Comparison of ENCODE assay signal across 8 cellular contexts in the genomic region with DNA sequence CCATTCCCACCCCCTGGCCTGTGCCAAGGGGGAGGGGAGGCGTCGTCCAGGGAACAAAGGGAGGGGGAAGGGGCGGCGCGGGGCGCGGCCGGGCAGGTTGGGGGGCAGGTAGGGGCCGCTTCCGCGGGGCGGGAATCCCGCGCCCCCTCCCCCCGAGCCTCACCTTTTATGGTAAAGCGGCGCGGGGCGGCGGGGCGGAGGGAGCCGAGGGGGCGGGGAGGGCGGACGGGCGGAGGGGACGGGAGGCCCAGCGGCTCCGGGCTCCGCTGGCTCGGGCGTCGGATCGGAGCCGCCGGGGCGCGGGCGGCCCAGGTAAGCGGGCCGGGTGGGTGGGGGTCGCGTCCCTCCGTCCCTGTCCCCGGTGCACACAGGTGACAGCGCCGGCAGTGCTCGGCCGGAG. TPM values are rescaled to one million over a fixed set of nuclear protein-coding genes. Genes with fewer than 3 reads are reported as not detected.
DNase-seq lines count a peak whose midpoint lies in the region; ATAC-seq, FAIRE-seq and TF ChIP-seq lines count a peak whose summit lies in the region.

A gene with protein sequence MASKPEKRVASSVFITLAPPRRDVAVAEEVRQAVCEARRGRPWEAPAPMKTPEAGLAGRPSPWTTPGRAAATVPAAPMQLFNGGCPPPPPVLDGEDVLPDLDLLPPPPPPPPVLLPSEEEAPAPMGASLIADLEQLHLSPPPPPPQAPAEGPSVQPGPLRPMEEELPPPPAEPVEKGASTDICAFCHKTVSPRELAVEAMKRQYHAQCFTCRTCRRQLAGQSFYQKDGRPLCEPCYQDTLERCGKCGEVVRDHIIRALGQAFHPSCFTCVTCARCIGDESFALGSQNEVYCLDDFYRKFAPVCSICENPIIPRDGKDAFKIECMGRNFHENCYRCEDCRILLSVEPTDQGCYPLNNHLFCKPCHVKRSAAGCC (plus strand): TSS at position 259 of the 400 bp plus-strand sequence. CDS start 6,189 bp downstream, outside the sequence.

- H3K27me3 ChIP-seq in keratinocyte (ENCODE audit: control insufficient read depth, extremely low read depth, insufficient read depth, low read length): no peaks in the 10 kb centered on the region

- BruUV-seq in MCF 10A (replicated peaks; lab: Mats Ljungman, UMichigan): no TSS peak

- TF ChIP-seq POLR2A in GM12892 (IDR thresholded peaks at IDR 0.05; ENCODE audit: low read depth, low read length): no peak

- no peak for DNase-seq in activated CD4-positive, alpha-beta memory T cell treated with anti-CD3 and anti-CD28 coated beads for 36 hours
- DNase-seq in activated CD4-positive, alpha-beta memory T cell treated with anti-CD3 and anti-CD28 coated beads, Interleukin-2, amount 10 ng/mL, durations not matched to agents 7 days and 5 days: no peak
- DNase-seq in MCF 10A (ENCODE audit: unreplicated experiment) (no peak), keratinocyte (ENCODE audit: low read depth, low spot score) (no peak), GM12892 (ENCODE audit: insufficient read length) (no peak), NCI-H774 (lab: John Stamatoyannopoulos, UW) (no peak)
- DNase-seq in stimulated activated naive CD4-positive, alpha-beta T cell treated with Interleukin-2 at 50 U/mL for 16 hours (lab: John Stamatoyannopoulos, UW): no peak

- H3K4me1 Mint-ChIP-seq in activated CD4-positive, alpha-beta memory T cell treated with anti-CD3 and anti-CD28 coated beads for 36 hours (ENCODE audit: low read depth): peaks cover 12% of the 10 kb centered on the region
- peaks cover 11% of the 10 kb centered on the region for H3K4me1 Mint-ChIP-seq in activated CD4-positive, alpha-beta memory T cell treated with anti-CD3 and anti-CD28 coated beads, Interleukin-2, amount 10 ng/mL, durations not matched to agents 7 days and 5 days
- peaks cover 17% of the 10 kb centered on the region for H3K4me1 Mint-ChIP-seq in MCF 10A (ENCODE audit: insufficient read depth, unreplicated experiment)
- peaks cover 29% of the 10 kb centered on the region for H3K4me1 Mint-ChIP-seq in stimulated activated memory B cell treated with anti-CD40 and anti-IgM and Interleukin-4, amounts not matched to agents 10 μg/mL and 1 μg/mL and 100 μg/mL, for 72 hours

- H3K4me2 ChIP-seq in keratinocyte (ENCODE audit: control insufficient read depth, extremely low read depth, insufficient read depth, low read depth, low read length): peak within 1 kb of the TSS; percentile 87

- no peaks in the 10 kb centered on the region for H3K9me3 ChIP-seq in keratinocyte (ENCODE audit: control insufficient read depth, low read depth, low read length)

- dilution Hi-C loops in keratinocyte (cut with MboI; ENCODE audit: extremely low pct_ligation_motif_present, low sequenced_read_pairs): no loop called here

- peak within 1 kb of the TSS; percentile 40 for H3K4me3 Mint-ChIP-seq in activated CD4-positive, alpha-beta memory T cell treated with anti-CD3 and anti-CD28 coated beads for 36 hours
- no peak within 1 kb of the TSS for H3K4me3 Mint-ChIP-seq in activated CD4-positive, alpha-beta memory T cell treated with anti-CD3 and anti-CD28 coated beads, Interleukin-2, amount 10 ng/mL, durations not matched to agents 7 days and 5 days
- H3K4me3 Mint-ChIP-seq in MCF 10A (ENCODE audit: unreplicated experiment): peak within 1 kb of the TSS; percentile 74
- H3K4me3 Mint-ChIP-seq in stimulated activated memory B cell treated with anti-CD40 and anti-IgM and Interleukin-4, amounts not matched to agents 10 μg/mL and 1 μg/mL and 100 μg/mL, for 72 hours: peak within 1 kb of the TSS; percentile 56

- H3K9me3 Mint-ChIP-seq in activated CD4-positive, alpha-beta memory T cell treated with anti-CD3 and anti-CD28 coated beads for 36 hours: no peaks in the 10 kb centered on the region
- no peaks in the 10 kb centered on the region for H3K9me3 Mint-ChIP-seq in activated CD4-positive, alpha-beta memory T cell treated with anti-CD3 and anti-CD28 coated beads, Interleukin-2, amount 10 ng/mL, durations not matched to agents 7 days and 5 days
- H3K9me3 Mint-ChIP-seq in MCF 10A (ENCODE audit: unreplicated experiment): no peaks in the 10 kb centered on the region
- H3K9me3 Mint-ChIP-seq in stimulated activated memory B cell treated with anti-CD40 and anti-IgM and Interleukin-4, amounts not matched to agents 10 μg/mL and 1 μg/mL and 100 μg/mL, for 72 hours: no peaks in the 10 kb centered on the region

- peak within 1 kb of the TSS; percentile 89 for H3K9ac ChIP-seq in keratinocyte (ENCODE audit: control insufficient read depth, extremely low read depth, insufficient read depth, low read length)

- peaks cover 0 to 11% of the 10 kb centered on the region in 2 experiments for H3K36me3 ChIP-seq in keratinocyte (ENCODE audit: control insufficient read depth in 2 of 2, extremely low read depth in 1 of 2, insufficient read depth in 2 of 2, low read length in 2 of 2)

- CTCF ChIA-PET in activated CD4-positive, alpha-beta memory T cell treated with anti-CD3 and anti-CD28 coated beads for 36 hours (lab: Charles Lee): no interaction called here
- CTCF ChIA-PET in activated CD4-positive, alpha-beta memory T cell treated with anti-CD3 and anti-CD28 coated beads, Interleukin-2, amount 10 ng/mL, durations not matched to agents 7 days and 5 days (lab: Charles Lee): no interaction called here
- CTCF ChIA-PET in MCF 10A (lab: Yijun Ruan, JAX): interaction anchor here (2.2 kb wide), 1 partner anchor 17 kb away, joined by 6 read pairs; no protein-coding TSS in a partner anchor

- FAIRE-seq in keratinocyte (lab: Jason Lieb, UNC) (no peak), GM12892 (lab: Jason Lieb, UNC) (no peak)

- peaks cover 32% of the 10 kb centered on the region for H3K27me3 Mint-ChIP-seq in activated CD4-positive, alpha-beta memory T cell treated with anti-CD3 and anti-CD28 coated beads for 36 hours
- H3K27me3 Mint-ChIP-seq in activated CD4-positive, alpha-beta memory T cell treated with anti-CD3 and anti-CD28 coated beads, Interleukin-2, amount 10 ng/mL, durations not matched to agents 7 days and 5 days: peaks cover 54% of the 10 kb centered on the region
- H3K27me3 Mint-ChIP-seq in MCF 10A (ENCODE audit: insufficient read depth, unreplicated experiment): no peaks in the 10 kb centered on the region
- H3K27me3 Mint-ChIP-seq in stimulated activated memory B cell treated with anti-CD40 and anti-IgM and Interleukin-4, amounts not matched to agents 10 μg/mL and 1 μg/mL and 100 μg/mL, for 72 hours: peaks cover 79% of the 10 kb centered on the region

- no peaks in the 10 kb centered on the region for H3K36me3 Mint-ChIP-seq in activated CD4-positive, alpha-beta memory T cell treated with anti-CD3 and anti-CD28 coated beads for 36 hours
- no peaks in the 10 kb centered on the region for H3K36me3 Mint-ChIP-seq in activated CD4-positive, alpha-beta memory T cell treated with anti-CD3 and anti-CD28 coated beads, Interleukin-2, amount 10 ng/mL, durations not matched to agents 7 days and 5 days (ENCODE audit: low read depth)
- H3K36me3 Mint-ChIP-seq in MCF 10A (ENCODE audit: insufficient read depth, unreplicated experiment): peaks cover 8% of the 10 kb centered on the region
- no peaks in the 10 kb centered on the region for H3K36me3 Mint-ChIP-seq in stimulated activated memory B cell treated with anti-CD40 and anti-IgM and Interleukin-4, amounts not matched to agents 10 μg/mL and 1 μg/mL and 100 μg/mL, for 72 hours

- no peak within 1 kb of the TSS for H3K27ac Mint-ChIP-seq in activated CD4-positive, alpha-beta memory T cell treated with anti-CD3 and anti-CD28 coated beads for 36 hours
- H3K27ac Mint-ChIP-seq in activated CD4-positive, alpha-beta memory T cell treated with anti-CD3 and anti-CD28 coated beads, Interleukin-2, amount 10 ng/mL, durations not matched to agents 7 days and 5 days: no peak within 1 kb of the TSS
- peak within 1 kb of the TSS; percentile 79 for H3K27ac Mint-ChIP-seq in MCF 10A (ENCODE audit: low read depth, unreplicated experiment)
- no peak within 1 kb of the TSS for H3K27ac Mint-ChIP-seq in stimulated activated memory B cell treated with anti-CD40 and anti-IgM and Interleukin-4, amounts not matched to agents 10 μg/mL and 1 μg/mL and 100 μg/mL, for 72 hours

- peak within 1 kb of the TSS; percentile 84 to 88 (median 84) for H3K4me3 ChIP-seq in keratinocyte (ENCODE audit: control insufficient read depth in 2 of 3, extremely low read depth in 1 of 3, insufficient read depth in 2 of 3, low read depth in 1 of 3, low read length in 3 of 3)

- no peaks in the 10 kb centered on the region for H4K20me1 ChIP-seq in keratinocyte (ENCODE audit: control insufficient read depth, extremely low read depth, insufficient read depth, low read length)

- ATAC-seq in stimulated activated memory B cell treated with anti-CD40 and anti-IgM and Interleukin-4, amounts not matched to agents 10 μg/mL and 1 μg/mL and 100 μg/mL, for 72 hours: peak; percentile 21

- intact Hi-C loops in activated CD4-positive, alpha-beta memory T cell treated with anti-CD3 and anti-CD28 coated beads for 36 hours (cut with micrococcal nuclease): no loop called here
- intact Hi-C loops in MCF 10A (cut with micrococcal nuclease): no loop called here

- no peak within 1 kb of the TSS for H2AFZ ChIP-seq in keratinocyte (ENCODE audit: control insufficient read depth, low read length)

- peak within 1 kb of the TSS; percentile 84 for H3K27ac ChIP-seq in keratinocyte (ENCODE audit: control insufficient read depth, insufficient read depth, low read length)

- H3K9me1 ChIP-seq in keratinocyte (ENCODE audit: control insufficient read depth, extremely low read depth, insufficient read depth, low read length): no peaks in the 10 kb centered on the region

- POLR2A ChIA-PET in activated CD4-positive, alpha-beta memory T cell treated with anti-CD3 and anti-CD28 coated beads for 36 hours (lab: Charles Lee): no interaction called here
- POLR2A ChIA-PET in activated CD4-positive, alpha-beta memory T cell treated with anti-CD3 and anti-CD28 coated beads, Interleukin-2, amount 10 ng/mL, durations not matched to agents 7 days and 5 days (lab: Charles Lee): no interaction called here
- POLR2A ChIA-PET in MCF 10A (lab: Yijun Ruan, JAX): interaction anchor here (1.4 to 2.2 kb wide), 2 partner anchors 10 to 41 kb away, joined by 5 to 9 read pairs; no protein-coding TSS in a partner anchor

- peaks cover 40% of the 10 kb centered on the region for H3K79me2 ChIP-seq in keratinocyte (ENCODE audit: control insufficient read depth, insufficient read depth, low read length)

- TF ChIP-seq CTCF in MCF 10A (IDR thresholded peaks at IDR 0.05; ENCODE audit: unreplicated experiment): no peak
- no peak for TF ChIP-seq CTCF in keratinocyte (optimal IDR thresholded peaks at IDR 0.05 in 1 of 3, IDR thresholded peaks at IDR 0.05 in 1 of 3, conservative IDR thresholded peaks at IDR 0.05 in 1 of 3; ENCODE audit: extremely low read depth in 1 of 3, insufficient read depth in 2 of 3, low read length in 3 of 3)

- peaks cover 30% of the 10 kb centered on the region for H3K4me1 ChIP-seq in keratinocyte (ENCODE audit: control insufficient read depth, extremely low read depth, insufficient read depth, low read length)

RNA-seq across cellular contexts. Expression of the gene that starts here (rescaled TPM):
- under 1 TPM in 1 of 2 experiments, not detected in 1; 0.05 TPM for total RNA-seq in activated CD4-positive, alpha-beta memory T cell treated with anti-CD3 and anti-CD28 coated beads for 36 hours
- total RNA-seq in activated CD4-positive, alpha-beta memory T cell treated with anti-CD3 and anti-CD28 coated beads, Interleukin-2, amount 10 ng/mL, durations not matched to agents 7 days and 5 days: not detected
- 78.2 and 101 TPM in 2 replicates for total RNA-seq in MCF 10A (2022)
- 144 to 223 TPM (median 185 TPM) in 3 replicates for polyA plus RNA-seq in keratinocyte
- polyA plus RNA-seq in keratinocyte (2011; ENCODE audit: low read depth): 23.5 TPM
- polyA plus RNA-seq in keratinocyte (2011; cell fraction: cytosol; rRNA removed): 117 and 227 TPM in 2 replicates
- polyA plus RNA-seq in keratinocyte (2011; cell fraction: nucleus; rRNA removed): 304 and 450 TPM in 2 replicates
- 121 and 176 TPM in 2 replicates for polyA plus RNA-seq in keratinocyte (2012; ENCODE audit: low replicate concordance)
- 87.9 to 246 TPM (median 131 TPM) in 3 replicates for polyA minus RNA-seq in keratinocyte
- 300 TPM for polyA minus RNA-seq in keratinocyte (2011; cell fraction: cytosol; rRNA and poly(A)+ RNA removed)
- polyA minus RNA-seq in keratinocyte (2011; cell fraction: nucleus; rRNA and poly(A)+ RNA removed): 125 and 154 TPM in 2 replicates
- polyA plus RNA-seq in GM12892 (2012; ENCODE audit: missing spikeins): not detected

Comparison
In these comparisons a context has a peak if more than half of its experiments do, and no peak if none do; other contexts are left out.
1. RNA of the gene that starts here (total RNA-seq): 78.2 to 101 TPM in MCF 10A; not detected in activated CD4-positive, alpha-beta memory T cell treated with anti-CD3 and anti-CD28 coated beads, Interleukin-2, amount 10 ng/mL, durations not matched to agents 7 days and 5 days and 0.05 TPM in activated CD4-positive, alpha-beta memory T cell treated with anti-CD3 and anti-CD28 coated beads for 36 hours; every median in the first group is over 10 times any median in the second.